In the genomic region with DNA sequence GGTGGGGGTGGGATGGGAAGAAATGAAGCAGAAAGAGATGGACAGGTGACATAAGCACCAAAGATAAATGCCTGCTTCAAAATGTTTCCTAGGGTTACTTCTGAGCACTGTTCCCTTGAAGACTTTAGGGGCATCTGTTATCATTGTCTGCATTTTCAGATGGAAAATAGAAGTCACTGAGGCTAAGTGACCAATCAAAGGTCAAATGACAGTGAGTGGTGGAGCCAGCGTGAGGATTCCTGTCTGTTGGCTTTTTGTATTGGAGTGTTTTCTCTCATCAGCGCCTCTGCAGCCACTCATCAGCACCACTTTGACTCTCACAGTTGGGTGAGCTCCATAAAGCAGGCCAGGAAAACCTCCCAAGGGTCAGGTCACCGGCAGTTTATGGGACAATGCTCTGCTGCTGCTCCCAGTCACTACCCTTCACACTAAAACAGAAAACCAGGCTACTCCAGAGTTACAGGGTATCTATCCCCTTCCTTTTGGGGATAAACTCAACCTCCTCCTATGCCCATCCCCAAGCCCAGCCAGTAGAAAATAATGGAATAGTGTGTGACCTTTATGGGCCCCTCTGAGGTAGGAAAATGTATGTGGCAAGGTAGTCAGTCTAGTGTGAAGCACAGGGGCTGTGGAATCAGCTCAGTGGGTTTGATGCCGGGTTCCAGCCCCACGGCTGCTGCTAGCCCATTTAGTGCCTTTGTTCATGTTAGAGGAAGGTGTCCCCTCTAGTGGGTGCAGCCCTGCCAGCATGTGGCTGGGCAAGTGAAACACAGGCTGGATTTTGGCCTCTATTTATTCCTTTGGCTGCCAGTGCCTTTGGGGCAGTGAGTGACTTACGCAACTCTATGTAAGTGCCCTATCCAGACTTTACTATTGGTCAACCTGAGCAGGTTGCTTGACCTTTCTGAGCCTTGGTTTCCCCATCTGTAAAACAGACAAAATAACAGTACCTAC, we compare ENCODE assay signal across 15 cellular contexts.
A peak's percentile ranks its signal among the peaks of the same experiment; 100 is the strongest.
DNase-seq lines count a peak whose midpoint lies in the region; ATAC-seq and TF ChIP-seq lines count a peak whose summit lies in the region.
"Had no signal": no experiment of that assay in that cellular context is flagged by ENCODE, and none has a peak within 500 bp of the region (broad histone marks: within the 10 kb centered on the region; RNA-seq: fewer than 3 reads in every experiment).

No MANE protein-coding gene starts in this region.

- H3K27me3 Mint-ChIP-seq in endodermal cell (ENCODE audit: insufficient read depth) = no peaks in the 10 kb centered on the region

- H3K9me3 Mint-ChIP-seq in endodermal cell = no peaks in the 10 kb centered on the region

- peaks cover 19% of the 10 kb centered on the region for H3K4me1 Mint-ChIP-seq in endodermal cell

- H3K4me3 Mint-ChIP-seq in endodermal cell = no peak overlapping the region

- no peak overlapping the region for H3K9ac ChIP-seq in endodermal cell (ENCODE audit: extremely low read depth, low read length, poor library complexity, severe bottlenecking)

- intact Hi-C loops in right lobe of liver (cut with DNase I) (no loop called here), uterus (cut with DNase I; ENCODE audit: low total_unique reads) (no loop called here)

- H3K4me3 ChIP-seq in endodermal cell (ENCODE audit: low read length) (no peak overlapping the region), right lobe of liver (no peak overlapping the region), uterus (no peak overlapping the region)
- H3K4me3 ChIP-seq: adrenal gland, MG63, SJSA1 had no signal

- H3K36me3 ChIP-seq in endodermal cell (ENCODE audit: control insufficient read depth, insufficient read depth, low read length) (no peaks in the 10 kb centered on the region), right lobe of liver (no peaks in the 10 kb centered on the region), uterus (no peaks in the 10 kb centered on the region)
- H3K36me3 ChIP-seq: adrenal gland, MG63, SJSA1 had no signal

- H3K27ac Mint-ChIP-seq in endodermal cell = no peak overlapping the region

- H3K27ac ChIP-seq in endodermal cell (ENCODE audit: low read depth, low read length) (no peak overlapping the region), right lobe of liver (peak overlapping the region; percentile 34 to 86 (median 72)), uterus (no peak overlapping the region)
- H3K27ac ChIP-seq: adrenal gland, SJSA1 had no signal

- WGBS in endodermal cell (ENCODE audit: insufficient coverage in 1 of 2, insufficient read length in 1 of 2), 2 experiments = 89 to 90% methylated on average over 3 to 6 of the region's 6 CpGs
- WGBS in right lobe of liver (ENCODE audit: insufficient coverage, low coverage, low lambda C conversion rate, missing lambda C conversion rate) = 12% methylated on average over 5 of the region's 6 CpGs

- H3K27me3 ChIP-seq in endodermal cell (ENCODE audit: control insufficient read depth, insufficient read depth, low read length, poor library complexity, severe bottlenecking) (no peaks in the 10 kb centered on the region), right lobe of liver (no peaks in the 10 kb centered on the region), uterus (no peaks in the 10 kb centered on the region)
- H3K27me3 ChIP-seq: adrenal gland, MG63, SJSA1 had no signal

- TF ChIP-seq CTCF in endodermal cell (conservative IDR thresholded peaks at IDR 0.05) (peak; percentile 20), right lobe of liver (IDR thresholded peaks at IDR 0.05) (peak; percentile 25 to 59 (median 48)), uterus (IDR thresholded peaks at IDR 0.05) (no peak)

- H3K9me3 ChIP-seq in endodermal cell (ENCODE audit: control insufficient read depth, low read length) (no peaks in the 10 kb centered on the region), right lobe of liver (no peaks in the 10 kb centered on the region), uterus (no peaks in the 10 kb centered on the region)
- H3K9me3 ChIP-seq: adrenal gland, MG63, SJSA1 had no signal

- TF ChIP-seq POLR2A in right lobe of liver (IDR thresholded peaks at IDR 0.05) (no peak), uterus (IDR thresholded peaks at IDR 0.05) (no peak)

- peaks cover 4% of the 10 kb centered on the region for H3K4me1 ChIP-seq in endodermal cell (ENCODE audit: control insufficient read depth, insufficient read depth, low read length)
- peaks cover 0 to 36% (median 0%) of the 10 kb centered on the region in 4 donors for H3K4me1 ChIP-seq in right lobe of liver
- no peaks in the 10 kb centered on the region for H3K4me1 ChIP-seq in uterus
- H3K4me1 ChIP-seq: adrenal gland had no signal

- ATAC-seq in right lobe of liver (peak; percentile 74 to 91 (median 90)), GM21723 (IDR thresholded peaks at IDR 0.05; ENCODE audit: unreplicated experiment) (no peak)

- TF ChIP-seq EP300 in Ishikawa (IDR thresholded peaks at IDR 0.05; ENCODE audit: borderline replicate concordance) = no peak

- no peak for TF ChIP-seq RAD21 in Ishikawa (IDR thresholded peaks at IDR 0.05; ENCODE audit: low read depth)

- DNase-seq in DMS53 (lab: John Stamatoyannopoulos, UW) (peak; percentile 75), endodermal cell (peak; percentile 75), right lobe of liver (peak; percentile 69 to 87 (median 84)), DMS 273 (lab: John Stamatoyannopoulos, UW; ENCODE audit: unreplicated experiment) (no peak), uterus (no peak), SIG-M5 (lab: John Stamatoyannopoulos, UW) (no peak)
- DNase-seq: activated CD4-positive, alpha-beta T cell treated with anti-CD3 and anti-CD28 coated beads, Interleukin-2, amount 50 U/mL, for 1 hour; activated T-cell treated with anti-CD3 and anti-CD28 coated beads, Interleukin-2, amount 50 U/mL, for 1 hour; adrenal gland; mesendoderm; MG63; T1000 had no signal

- no peaks in the 10 kb centered on the region for H3K36me3 Mint-ChIP-seq in endodermal cell (ENCODE audit: low read depth)

TF ChIP-seq in Ishikawa, 13 proteins besides CTCF, POLR2A, EP300 and RAD21:
- TF ChIP-seq CEBPB (IDR thresholded peaks at IDR 0.05) (peak; percentile 80), ZBTB7A (IDR thresholded peaks at IDR 0.05; ENCODE audit: low read depth) (no peak)

Comparison
In these comparisons a context has a peak if more than half of its experiments do, and no peak if none do; other contexts are left out.
1. DNase-seq: peak in DMS53 (single experiment), endodermal cell (single experiment) and right lobe of liver (3 of 3); none in DMS 273 (single experiment), uterus (0 of 2) and SIG-M5 (single experiment).
2. H3K27ac ChIP-seq: peak in right lobe of liver (3 of 3); none in endodermal cell (single experiment) and uterus (0 of 2).
3. CTCF ChIP-seq: peak in endodermal cell (single experiment) and right lobe of liver (4 of 4); none in uterus (0 of 4).